In genomic region chr3:50347187-50347813, GRCh38 we compare ENCODE assay signal across 8 cellular contexts. TPM values are rescaled to one million over a fixed set of nuclear protein-coding genes. Genes with fewer than 3 reads are reported as not detected.
DNase-seq lines count a peak whose midpoint lies in the region; ATAC-seq, FAIRE-seq and TF ChIP-seq lines count a peak whose summit lies in the region.

No MANE protein-coding gene starts in this region.

- no peaks in the 10 kb centered on the region for H3K27me3 ChIP-seq in tibial artery

- H3K4me1 ChIP-seq in tibial artery, result peaks cover 0 to 44% (median 38%) of the 10 kb centered on the region in 4 donors

- DNase-seq in AML-193 (lab: John Stamatoyannopoulos, UW) (peak; percentile 70 to 86), H54 (ENCODE audit: insufficient read length, low spot score) (peak; percentile 76), NOMO-1 treated with dmso at 0.1 percent for 144 hours (lab: John Stamatoyannopoulos, UW; ENCODE audit: unreplicated experiment) (peak; percentile 74), epidermal melanocyte (ENCODE audit: insufficient read length, low spot score) (peak; percentile 72), tibial artery (peak in 1 of 2 donors; percentile 62), GM19240 (ENCODE audit: insufficient read length, low spot score) (no peak)
- DNase-seq in activated CD8-positive, alpha-beta memory T cell treated with anti-CD3 and anti-CD28 coated beads, Interleukin-2, amount 10 ng/mL, durations not matched to agents 7 days and 5 days, result peak; percentile 86

- H3K36me3 Mint-ChIP-seq in activated CD8-positive, alpha-beta memory T cell treated with anti-CD3 and anti-CD28 coated beads, Interleukin-2, amount 10 ng/mL, durations not matched to agents 7 days and 5 days, result peaks cover 13% of the 10 kb centered on the region
- H3K36me3 Mint-ChIP-seq in nephron (ENCODE audit: low read depth), result no peaks in the 10 kb centered on the region

- CTCF ChIA-PET in activated CD8-positive, alpha-beta memory T cell treated with anti-CD3 and anti-CD28 coated beads, Interleukin-2, amount 10 ng/mL, durations not matched to agents 7 days and 5 days (lab: Charles Lee), result interaction anchor here (0.6 to 8.3 kb wide), 19 partner anchors 10 to 266 kb away, joined by 3 to 64 read pairs (median 4); partner anchors contain the start of genes HEMK1, HYAL3, NAA80 and TUSC2

- H3K27ac Mint-ChIP-seq in activated CD8-positive, alpha-beta memory T cell treated with anti-CD3 and anti-CD28 coated beads, Interleukin-2, amount 10 ng/mL, durations not matched to agents 7 days and 5 days, result peak overlapping the region; percentile 67
- H3K27ac Mint-ChIP-seq in nephron, result peak overlapping the region in 1 of 3 experiments; percentile 39

- H3K27ac ChIP-seq in tibial artery, result peak overlapping the region in 1 of 2 donors; percentile 16

- peaks cover 79% of the 10 kb centered on the region for H3K4me1 Mint-ChIP-seq in activated CD8-positive, alpha-beta memory T cell treated with anti-CD3 and anti-CD28 coated beads, Interleukin-2, amount 10 ng/mL, durations not matched to agents 7 days and 5 days
- peaks cover 28% of the 10 kb centered on the region for H3K4me1 Mint-ChIP-seq in nephron

- no peak for FAIRE-seq in H54 (lab: Jason Lieb, UNC)

- H3K9me3 ChIP-seq in tibial artery, result no peaks in the 10 kb centered on the region

- peaks cover 0 to 17% (median 14%) of the 10 kb centered on the region in 3 donors for H3K36me3 ChIP-seq in tibial artery

- no peak overlapping the region for H3K4me3 Mint-ChIP-seq in activated CD8-positive, alpha-beta memory T cell treated with anti-CD3 and anti-CD28 coated beads, Interleukin-2, amount 10 ng/mL, durations not matched to agents 7 days and 5 days
- H3K4me3 Mint-ChIP-seq in nephron, result peak overlapping the region; percentile 53 to 70 (median 60)

- H3K4me3 ChIP-seq in tibial artery, result no peak overlapping the region

- H3K9me3 Mint-ChIP-seq in activated CD8-positive, alpha-beta memory T cell treated with anti-CD3 and anti-CD28 coated beads, Interleukin-2, amount 10 ng/mL, durations not matched to agents 7 days and 5 days (ENCODE audit: low read depth), result no peaks in the 10 kb centered on the region
- H3K9me3 Mint-ChIP-seq in nephron, result no peaks in the 10 kb centered on the region

- intact Hi-C loops in tibial artery (cut with DNase I; ENCODE audit: low total_unique reads), result loop anchor here (5.0 to 10.0 kb wide), 2 partner anchors 195 to 1628 kb away; partner anchors contain the start of genes ABHD14A and ABHD14B

- ATAC-seq in activated CD8-positive, alpha-beta memory T cell treated with anti-CD3 and anti-CD28 coated beads, Interleukin-2, amount 10 ng/mL, durations not matched to agents 7 days and 5 days, result no peak

- peak; percentile 51 to 66 (median 62) for TF ChIP-seq CTCF in nephron (IDR thresholded peaks at IDR 0.05; ENCODE audit: unreplicated experiment in 3 of 3)
- peak; percentile 41 to 50 for TF ChIP-seq CTCF in tibial artery (IDR thresholded peaks at IDR 0.05)

- TF ChIP-seq POLR2A in H54 (IDR thresholded peaks at IDR 0.05; ENCODE audit: low read depth, low read length), result no peak

- no peaks in the 10 kb centered on the region for H3K27me3 Mint-ChIP-seq in activated CD8-positive, alpha-beta memory T cell treated with anti-CD3 and anti-CD28 coated beads, Interleukin-2, amount 10 ng/mL, durations not matched to agents 7 days and 5 days
- H3K27me3 Mint-ChIP-seq in nephron (ENCODE audit: low read depth), result peaks cover 23% of the 10 kb centered on the region

RNA-seq across cellular contexts. Expression of gene ZMYND10, which starts 1.8 kb away (rescaled TPM):
- total RNA-seq in activated CD8-positive, alpha-beta memory T cell treated with anti-CD3 and anti-CD28 coated beads, Interleukin-2, amount 10 ng/mL, durations not matched to agents 7 days and 5 days, result 1 to 10 TPM; 2.4 to 2.9 TPM

RNA-seq across cellular contexts. Expression of gene NPRL2, which starts 3.3 kb away (rescaled TPM):
- total RNA-seq in activated CD8-positive, alpha-beta memory T cell treated with anti-CD3 and anti-CD28 coated beads, Interleukin-2, amount 10 ng/mL, durations not matched to agents 7 days and 5 days, result 10 to 100 TPM; 45.3 to 49.7 TPM

RNA-seq across cellular contexts. Expression of gene CYB561D2, which starts 3.4 kb away (rescaled TPM):
- 10 to 100 TPM; 35.1 to 37.7 TPM for total RNA-seq in activated CD8-positive, alpha-beta memory T cell treated with anti-CD3 and anti-CD28 coated beads, Interleukin-2, amount 10 ng/mL, durations not matched to agents 7 days and 5 days

RNA-seq across cellular contexts. Expression of gene RASSF1, which starts 6.7 kb away (rescaled TPM):
- 100 to 1,000 TPM; 124 to 205 TPM for total RNA-seq in activated CD8-positive, alpha-beta memory T cell treated with anti-CD3 and anti-CD28 coated beads, Interleukin-2, amount 10 ng/mL, durations not matched to agents 7 days and 5 days

RNA-seq across cellular contexts. Expression of gene TMEM115, which starts 12.0 kb away (rescaled TPM):
- total RNA-seq in activated CD8-positive, alpha-beta memory T cell treated with anti-CD3 and anti-CD28 coated beads, Interleukin-2, amount 10 ng/mL, durations not matched to agents 7 days and 5 days, result 10 to 100 TPM; 19.8 to 23.0 TPM
